1 cellular context compared by ENCODE assay signal in genomic region chr3:127790580-127791183, GRCh38.
TF ChIP-seq lines count a peak whose summit lies in the region.

No MANE protein-coding gene starts in this region.

TF ChIP-seq in IMR-90, 13 proteins besides CTCF, POLR2A, EP300 and RAD21 (continued from another document):
- TF ChIP-seq, protein P1, sequence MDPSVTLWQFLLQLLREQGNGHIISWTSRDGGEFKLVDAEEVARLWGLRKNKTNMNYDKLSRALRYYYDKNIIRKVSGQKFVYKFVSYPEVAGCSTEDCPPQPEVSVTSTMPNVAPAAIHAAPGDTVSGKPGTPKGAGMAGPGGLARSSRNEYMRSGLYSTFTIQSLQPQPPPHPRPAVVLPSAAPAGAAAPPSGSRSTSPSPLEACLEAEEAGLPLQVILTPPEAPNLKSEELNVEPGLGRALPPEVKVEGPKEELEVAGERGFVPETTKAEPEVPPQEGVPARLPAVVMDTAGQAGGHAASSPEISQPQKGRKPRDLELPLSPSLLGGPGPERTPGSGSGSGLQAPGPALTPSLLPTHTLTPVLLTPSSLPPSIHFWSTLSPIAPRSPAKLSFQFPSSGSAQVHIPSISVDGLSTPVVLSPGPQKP (IDR thresholded peaks at IDR 0.05; ENCODE audit: borderline replicate concordance, low read depth, low read length): no peak
